Comparison of ENCODE assay signal across 9 cellular contexts in the genomic region with DNA sequence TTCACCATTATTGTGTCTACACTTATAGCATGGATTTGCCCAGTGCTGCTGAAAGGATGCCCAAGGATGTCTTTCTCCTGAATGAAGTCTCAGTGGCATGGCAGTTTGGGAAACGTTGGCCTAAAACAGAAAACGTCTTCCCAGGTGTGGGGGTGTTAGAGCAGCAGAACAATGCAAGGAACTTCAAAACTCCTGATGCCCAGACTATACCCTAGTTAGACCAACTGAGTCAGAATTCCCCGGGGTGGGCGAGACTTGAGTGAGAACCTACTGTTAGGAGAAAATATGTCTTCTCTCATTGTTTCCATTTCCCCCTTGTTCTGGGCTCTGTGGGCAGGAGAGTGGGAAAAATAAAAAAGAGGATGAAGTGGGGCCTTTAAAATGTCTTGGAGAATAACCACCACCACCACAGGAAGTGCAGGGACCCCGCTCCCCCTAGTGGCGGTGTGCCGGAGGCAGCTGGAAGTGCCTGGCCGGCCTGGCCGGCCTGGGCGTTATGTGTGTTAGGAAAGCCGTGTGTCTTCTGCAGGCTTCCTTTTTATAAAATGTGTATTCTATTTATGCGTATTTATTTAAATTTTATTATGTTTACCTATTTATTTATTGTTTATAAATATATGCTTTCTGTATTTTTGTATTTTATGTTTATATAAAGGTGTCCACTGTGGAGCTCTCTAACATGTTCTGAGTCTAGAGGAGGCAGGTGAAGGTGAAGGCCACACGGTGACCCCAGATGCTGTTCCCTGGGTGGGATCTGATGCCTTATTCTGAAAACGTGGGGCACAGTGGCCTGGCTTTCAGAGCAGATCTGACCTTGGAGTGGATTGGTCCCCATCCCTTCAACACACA.
A peak's percentile ranks its signal among the peaks of the same experiment; 100 is the strongest.
DNase-seq lines count a peak whose midpoint lies in the region; ATAC-seq and TF ChIP-seq lines count a peak whose summit lies in the region.
"Had no signal": no experiment of that assay in that cellular context is flagged by ENCODE, and none has a peak within 500 bp of the region (broad histone marks: within the 10 kb centered on the region; RNA-seq: fewer than 3 reads in every experiment).

No MANE protein-coding gene starts in this region.

- TF ChIP-seq CTCF in VCaP (conservative IDR thresholded peaks at IDR 0.05): peak; percentile 88
- TF ChIP-seq CTCF in colonic mucosa (IDR thresholded peaks at IDR 0.05): peak; percentile 67
- peak; percentile 64 for TF ChIP-seq CTCF in mesothelial cell of epicardium (IDR thresholded peaks at IDR 0.05; ENCODE audit: unreplicated experiment)

- H3K9me3 ChIP-seq in CD4-positive, CD25-positive, alpha-beta regulatory T cell (ENCODE audit: control insufficient read depth in 2 of 2, low read length in 2 of 2): no peaks in the 10 kb centered on the region
- H3K9me3 ChIP-seq in colonic mucosa: no peaks in the 10 kb centered on the region

- H3K27me3 Mint-ChIP-seq in CD4-positive, CD25-positive, alpha-beta regulatory T cell: no peaks in the 10 kb centered on the region
- H3K27me3 Mint-ChIP-seq in mesothelial cell of epicardium (ENCODE audit: low read depth): no peaks in the 10 kb centered on the region
- H3K27me3 Mint-ChIP-seq in stimulated activated naive B cell treated with anti-CD40 and anti-IgM and Interleukin-4, amounts not matched to agents 10 μg/mL and 1 μg/mL and 100 μg/mL, for 72 hours: peaks cover 0 to 6% of the 10 kb centered on the region in 2 donors

- no peaks in the 10 kb centered on the region for H3K4me1 ChIP-seq in CD4-positive, CD25-positive, alpha-beta regulatory T cell (ENCODE audit: control insufficient read depth, insufficient read depth, low read length, poor library complexity, severe bottlenecking)
- H3K4me1 ChIP-seq in colonic mucosa: no peaks in the 10 kb centered on the region

- H3K27me3 ChIP-seq in CD4-positive, CD25-positive, alpha-beta regulatory T cell (ENCODE audit: control insufficient read depth, insufficient read depth, low read length): no peaks in the 10 kb centered on the region
- no peaks in the 10 kb centered on the region for H3K27me3 ChIP-seq in colonic mucosa

- H3K9ac ChIP-seq in colonic mucosa (ENCODE audit: low read depth in 2 of 2, low read length in 2 of 2): no peak overlapping the region

- H3K27ac ChIP-seq in CD4-positive, CD25-positive, alpha-beta regulatory T cell (ENCODE audit: insufficient read depth, low read length, poor library complexity, severe bottlenecking): no peak overlapping the region
- H3K27ac ChIP-seq in VCaP (no peak overlapping the region), colonic mucosa (no peak overlapping the region)

- no peak overlapping the region for H3K4me3 Mint-ChIP-seq in CD4-positive, CD25-positive, alpha-beta regulatory T cell
- H3K4me3 Mint-ChIP-seq in mesothelial cell of epicardium: no peak overlapping the region
- no peak overlapping the region for H3K4me3 Mint-ChIP-seq in stimulated activated naive B cell treated with anti-CD40 and anti-IgM and Interleukin-4, amounts not matched to agents 10 μg/mL and 1 μg/mL and 100 μg/mL, for 72 hours

- no peak overlapping the region for H3K4me3 ChIP-seq in CD4-positive, CD25-positive, alpha-beta regulatory T cell (ENCODE audit: low read depth, low read length)
- no peak overlapping the region for H3K4me3 ChIP-seq in colonic mucosa
- H3K4me3 ChIP-seq: SK-N-MC had no signal

- no peaks in the 10 kb centered on the region for H3K36me3 ChIP-seq in CD4-positive, CD25-positive, alpha-beta regulatory T cell (ENCODE audit: control insufficient read depth, insufficient read depth, low read length)
- no peaks in the 10 kb centered on the region for H3K36me3 ChIP-seq in colonic mucosa

- peak in 2 of 3 donors; percentile 16 to 19 for DNase-seq in CD4-positive, CD25-positive, alpha-beta regulatory T cell
- DNase-seq in NCI-H1092 treated with DMSO at 0.1 percent for 48 hours (lab: John Stamatoyannopoulos, UW): peak; percentile 31
- DNase-seq in colonic mucosa: peak; percentile 72
- peak; percentile 34 to 68 for DNase-seq in mesothelial cell of epicardium (ENCODE audit: low spot score in 2 of 2, unreplicated experiment in 2 of 2)
- DNase-seq in stimulated activated naive B cell treated with anti-CD40 and anti-IgM and Interleukin-4, amounts not matched to agents 10 μg/mL and 1 μg/mL and 100 μg/mL, for 72 hours: peak; percentile 23

- intact Hi-C loops in colonic mucosa (cut with DNase I): loop anchor here (5.0 kb wide), 1 partner anchor 273 kb away; a partner anchor contains a TSS

- ATAC-seq in CD4-positive, CD25-positive, alpha-beta regulatory T cell (ENCODE audit: low read depth in 2 of 2): no peak
- ATAC-seq in GM19395 (IDR thresholded peaks at IDR 0.05; ENCODE audit: unreplicated experiment) (peak; percentile 71), HG03354 (IDR thresholded peaks at IDR 0.05; ENCODE audit: poor library complexity, severe bottlenecking, unreplicated experiment) (no peak)
- ATAC-seq in stimulated activated naive B cell treated with anti-CD40 and anti-IgM and Interleukin-4, amounts not matched to agents 10 μg/mL and 1 μg/mL and 100 μg/mL, for 72 hours (replicated peaks): peak; percentile 69 to 81

- no peaks in the 10 kb centered on the region for H3K9me3 Mint-ChIP-seq in CD4-positive, CD25-positive, alpha-beta regulatory T cell
- peaks cover 4% of the 10 kb centered on the region for H3K9me3 Mint-ChIP-seq in mesothelial cell of epicardium
- H3K9me3 Mint-ChIP-seq in stimulated activated naive B cell treated with anti-CD40 and anti-IgM and Interleukin-4, amounts not matched to agents 10 μg/mL and 1 μg/mL and 100 μg/mL, for 72 hours: no peaks in the 10 kb centered on the region

- H3K36me3 Mint-ChIP-seq in CD4-positive, CD25-positive, alpha-beta regulatory T cell: no peaks in the 10 kb centered on the region
- no peaks in the 10 kb centered on the region for H3K36me3 Mint-ChIP-seq in mesothelial cell of epicardium
- H3K36me3 Mint-ChIP-seq in stimulated activated naive B cell treated with anti-CD40 and anti-IgM and Interleukin-4, amounts not matched to agents 10 μg/mL and 1 μg/mL and 100 μg/mL, for 72 hours: no peaks in the 10 kb centered on the region

- H3K4me1 Mint-ChIP-seq in CD4-positive, CD25-positive, alpha-beta regulatory T cell: no peaks in the 10 kb centered on the region
- H3K4me1 Mint-ChIP-seq in mesothelial cell of epicardium: peaks cover 33% of the 10 kb centered on the region
- no peaks in the 10 kb centered on the region for H3K4me1 Mint-ChIP-seq in stimulated activated naive B cell treated with anti-CD40 and anti-IgM and Interleukin-4, amounts not matched to agents 10 μg/mL and 1 μg/mL and 100 μg/mL, for 72 hours

- H3K27ac Mint-ChIP-seq in CD4-positive, CD25-positive, alpha-beta regulatory T cell: peak overlapping the region in 1 of 3 donors; percentile 68
- peak overlapping the region; percentile 83 for H3K27ac Mint-ChIP-seq in mesothelial cell of epicardium
- H3K27ac Mint-ChIP-seq in stimulated activated naive B cell treated with anti-CD40 and anti-IgM and Interleukin-4, amounts not matched to agents 10 μg/mL and 1 μg/mL and 100 μg/mL, for 72 hours: no peak overlapping the region

Comparison
In these comparisons a context has a peak if more than half of its experiments do, and no peak if none do; other contexts are left out.
1. ATAC-seq: peak in GM19395 (single experiment) and stimulated activated naive B cell treated with anti-CD40 and anti-IgM and Interleukin-4, amounts not matched to agents 10 μg/mL and 1 μg/mL and 100 μg/mL, for 72 hours (2 of 2); none in CD4-positive, CD25-positive, alpha-beta regulatory T cell (0 of 2) and HG03354 (single experiment).
2. DNase-seq: peak in every context shown above with its lines; median percentile 72 in colonic mucosa; 51 in mesothelial cell of epicardium; 31 in NCI-H1092 treated with DMSO at 0.1 percent for 48 hours; 23 in stimulated activated naive B cell treated with anti-CD40 and anti-IgM and Interleukin-4, amounts not matched to agents 10 μg/mL and 1 μg/mL and 100 μg/mL, for 72 hours; 18 in CD4-positive, CD25-positive, alpha-beta regulatory T cell.
3. Peak in every context shown above with its lines, with median percentiles within 50 percentile points of each other: CTCF ChIP-seq.